ENCODE assay signal across 9 cellular contexts in the genomic region with DNA sequence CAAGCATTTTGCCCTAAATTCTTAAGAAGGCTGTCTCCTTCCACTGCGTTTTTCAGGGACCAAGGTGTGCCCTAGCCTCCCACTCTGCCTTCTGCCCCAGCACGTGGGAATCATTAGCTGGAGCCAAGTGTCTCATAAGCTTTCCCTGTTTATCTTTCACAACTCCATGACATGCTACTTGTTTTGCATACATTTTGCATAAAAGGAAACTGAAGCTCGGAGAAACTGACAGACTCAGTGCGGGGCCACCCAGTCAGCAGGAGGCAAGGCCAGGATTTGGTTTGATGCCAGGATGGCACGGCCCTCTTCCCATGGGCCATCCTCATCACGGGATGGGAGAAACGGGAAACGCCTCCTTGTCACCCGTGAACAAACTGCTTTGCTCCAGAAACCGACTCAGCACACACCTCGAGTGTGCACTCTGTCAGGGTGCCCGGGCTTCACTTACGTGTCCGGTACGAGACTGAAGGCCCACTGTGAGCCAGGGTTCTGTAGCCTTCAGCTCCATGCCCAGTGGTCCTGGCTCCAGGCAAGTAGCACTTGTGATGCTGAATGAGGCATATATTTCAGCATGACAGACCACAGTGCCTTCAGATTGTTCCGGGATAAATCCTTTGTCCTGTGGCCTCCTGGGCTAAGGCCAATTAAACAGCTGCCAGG. TPM values are rescaled to one million over a fixed set of nuclear protein-coding genes. Genes with fewer than 3 reads are reported as not detected.
DNase-seq lines count a peak whose midpoint lies in the region; ATAC-seq and TF ChIP-seq lines count a peak whose summit lies in the region.
"Had no signal": no experiment of that assay in that cellular context is flagged by ENCODE, and none has a peak within 500 bp of the region (broad histone marks: within the 10 kb centered on the region; RNA-seq: fewer than 3 reads in every experiment).

No MANE protein-coding gene starts in this region.

- intact Hi-C loops in thyroid gland (cut with DNase I) = loop anchor here (5.0 kb wide), 1 partner anchor 100 kb away; no protein-coding TSS in a partner anchor

- POLR2A ChIA-PET in RWPE1 (lab: Yijun Ruan, JAX; ENCODE audit: low non-redundant PET) = interaction anchor here (0.7 kb wide), 1 partner anchor 49 kb away, joined by 4 read pairs; no protein-coding TSS in a partner anchor

- TF ChIP-seq POLR2A in thyroid gland (IDR thresholded peaks at IDR 0.05) = no peak

- H3K9me3 ChIP-seq in thyroid gland = no peaks in the 10 kb centered on the region

- TF ChIP-seq CTCF in RWPE1 (conservative IDR thresholded peaks at IDR 0.05; ENCODE audit: low read depth) (no peak), thyroid gland (IDR thresholded peaks at IDR 0.05) (no peak)

- ATAC-seq in HG02981 (IDR thresholded peaks at IDR 0.05; ENCODE audit: unreplicated experiment) (no peak), GM18907 (IDR thresholded peaks at IDR 0.05; ENCODE audit: unreplicated experiment) (no peak), HG02588 (IDR thresholded peaks at IDR 0.05; ENCODE audit: unreplicated experiment) (no peak)

- H3K36me3 ChIP-seq in thyroid gland = no peaks in the 10 kb centered on the region

- CTCF ChIA-PET in RWPE1 (lab: Yijun Ruan, JAX) = interaction anchor here (0.6 to 1.2 kb wide), 4 partner anchors 10 to 106 kb away, joined by 3 to 5 read pairs (median 4); a partner anchor contains a TSS

- WGBS in thyroid gland, 2 donors = 33 to 49% methylated on average over 12 to 16 of the region's 16 CpGs

- H3K27ac ChIP-seq in RWPE1 (peak overlapping the region; percentile 91), layer of hippocampus (ENCODE audit: low read depth, low read length) (peak overlapping the region; percentile 11), thyroid gland (peak overlapping the region in 1 of 3 donors; percentile 36)

- peaks cover 14 to 49% of the 10 kb centered on the region in 2 donors for H3K4me1 ChIP-seq in thyroid gland

- no peak overlapping the region for H3K4me3 ChIP-seq in thyroid gland (replicated peaks in 1 of 3)

- DNase-seq in NCI-H82 treated with DMSO at 0.1 percent for 48 hours (lab: John Stamatoyannopoulos, UW; ENCODE audit: unreplicated experiment) (peak; percentile 5), NCI-H82 (lab: John Stamatoyannopoulos, UW) (no peak), RWPE1 (ENCODE audit: low spot score) (no peak), thyroid gland (peak; percentile 70 to 75)
- DNase-seq: NCI-H1105 treated with DMSO at 0.1 percent for 48 hours had no signal

- H3K27me3 ChIP-seq in layer of hippocampus (ENCODE audit: control insufficient read depth, insufficient read depth, low read length) (no peaks in the 10 kb centered on the region), thyroid gland (no peaks in the 10 kb centered on the region)

RNA-seq across cellular contexts. Expression of a gene that starts 9.6 kb away (rescaled TPM):
- 10 to 100 TPM; 12.9 to 31.0 (median 17.4) TPM for total RNA-seq in thyroid gland

Comparison
In these comparisons a context has a peak if more than half of its experiments do, and no peak if none do; other contexts are left out.
1. DNase-seq: peak in NCI-H82 treated with DMSO at 0.1 percent for 48 hours (single experiment) and thyroid gland (2 of 2); none in NCI-H82 (single experiment) and RWPE1 (single experiment).